Comparison of ENCODE assay signal across 8 cellular contexts in genomic region chr16:4734730-4735575, GRCh38. TPM values are rescaled to one million over a fixed set of nuclear protein-coding genes. Genes with fewer than 3 reads are reported as not detected.
DNase-seq lines count a peak whose midpoint lies in the region; ATAC-seq lines count a peak whose summit lies in the region.

No MANE protein-coding gene starts in this region.

- CTCF ChIA-PET in activated CD4-positive, alpha-beta T cell treated with anti-CD3 and anti-CD28 coated beads for 36 hours (lab: Charles Lee): interaction anchor here (0.6 to 1.8 kb wide), 11 partner anchors 9 to 1908 kb away, joined by 3 to 7 read pairs (median 3); partner anchors contain the start of gene ROGDI

- peak overlapping the region; percentile 58 for H3K27ac Mint-ChIP-seq in activated CD4-positive, alpha-beta T cell treated with anti-CD3 and anti-CD28 coated beads for 36 hours

- intact Hi-C loops in activated CD4-positive, alpha-beta T cell treated with anti-CD3 and anti-CD28 coated beads for 36 hours (cut with DNase I, micrococcal nuclease): loop anchor here (1.0 to 2.0 kb wide), 21 partner anchors 32 to 855 kb away; partner anchors contain the start of genes MGRN1 (in 2 of the 2), NUDT16L1 (in 2 of the 2), ROGDI (in 2 of the 2) and ZNF500 (in 2 of the 2)

- H3K27me3 Mint-ChIP-seq in activated CD4-positive, alpha-beta T cell treated with anti-CD3 and anti-CD28 coated beads for 36 hours: no peaks in the 10 kb centered on the region

- no peaks in the 10 kb centered on the region for H3K9me3 Mint-ChIP-seq in activated CD4-positive, alpha-beta T cell treated with anti-CD3 and anti-CD28 coated beads for 36 hours (ENCODE audit: low read depth)

- H3K4me1 Mint-ChIP-seq in activated CD4-positive, alpha-beta T cell treated with anti-CD3 and anti-CD28 coated beads for 36 hours: peaks cover 13% of the 10 kb centered on the region

- H3K4me3 Mint-ChIP-seq in activated CD4-positive, alpha-beta T cell treated with anti-CD3 and anti-CD28 coated beads for 36 hours: peak overlapping the region; percentile 86

- peak; percentile 93 for DNase-seq in AG08396 (ENCODE audit: low spot score)
- peak; percentile 67 for DNase-seq in NCI-H226
- peak; percentile 96 for DNase-seq in activated CD4-positive, alpha-beta T cell treated with anti-CD3 and anti-CD28 coated beads for 36 hours
- peak; percentile 95 for DNase-seq in left kidney (ENCODE audit: low read depth, low spot score)
- DNase-seq in stimulated activated CD4-positive, alpha-beta T cell treated with anti-CD3 and anti-CD28 coated beads, Interleukin-1b, Interleukin-23, amount 100 ng/mL, for 4 hours (ENCODE audit: low read depth in 2 of 2): peak; percentile 93 to 96

- POLR2A ChIA-PET in activated CD4-positive, alpha-beta T cell treated with anti-CD3 and anti-CD28 coated beads for 36 hours (lab: Charles Lee): interaction anchor here (0.6 to 1.8 kb wide), 10 partner anchors 34 to 319 kb away, joined by 3 to 10 read pairs (median 5); partner anchors contain the start of genes MGRN1, NUDT16L1 and ROGDI

- H3K36me3 Mint-ChIP-seq in activated CD4-positive, alpha-beta T cell treated with anti-CD3 and anti-CD28 coated beads for 36 hours (ENCODE audit: low read depth): peaks cover 3% of the 10 kb centered on the region

- peak overlapping the region; percentile 77 for H3K27ac ChIP-seq in cingulate gyrus (ENCODE audit: low read depth, low read length)

- ATAC-seq in GM18868 (IDR thresholded peaks at IDR 0.05; ENCODE audit: unreplicated experiment) (peak; percentile 60), HG03095 (IDR thresholded peaks at IDR 0.05; ENCODE audit: unreplicated experiment) (peak; percentile 54)
- ATAC-seq in activated CD4-positive, alpha-beta T cell treated with anti-CD3 and anti-CD28 coated beads for 36 hours: peak; percentile 77

RNA-seq across cellular contexts. Expression of gene DNAAF8, which starts 0.6 kb away (rescaled TPM):
- under 1 TPM; 0.11 to 0.16 TPM for total RNA-seq in activated CD4-positive, alpha-beta T cell treated with anti-CD3 and anti-CD28 coated beads for 36 hours

RNA-seq across cellular contexts. Expression of gene ANKS3, which starts 0.9 kb away (rescaled TPM):
- total RNA-seq in activated CD4-positive, alpha-beta T cell treated with anti-CD3 and anti-CD28 coated beads for 36 hours: 10 to 100 TPM; 12.1 to 14.1 TPM

RNA-seq across cellular contexts. Expression of gene ZNF500, which starts 32.0 kb away (rescaled TPM):
- 10 to 100 TPM; 10.3 to 11.6 TPM for total RNA-seq in activated CD4-positive, alpha-beta T cell treated with anti-CD3 and anti-CD28 coated beads for 36 hours

RNA-seq across cellular contexts. Expression of gene NUDT16L1, which starts 41.6 kb away (rescaled TPM):
- total RNA-seq in activated CD4-positive, alpha-beta T cell treated with anti-CD3 and anti-CD28 coated beads for 36 hours: 10 to 100 TPM; 16.4 to 22.5 TPM

RNA-seq across cellular contexts. Expression of gene SEPTIN12, which starts 53.2 kb away (rescaled TPM):
- total RNA-seq in activated CD4-positive, alpha-beta T cell treated with anti-CD3 and anti-CD28 coated beads for 36 hours: not detected

Comparison
In these comparisons a context has a peak if more than half of its experiments do, and no peak if none do; other contexts are left out.
1. Peak in every context shown above with its lines: DNase-seq, ATAC-seq and H3K27ac ChIP-seq.